30 cellular contexts compared by ENCODE assay signal in the genomic region with DNA sequence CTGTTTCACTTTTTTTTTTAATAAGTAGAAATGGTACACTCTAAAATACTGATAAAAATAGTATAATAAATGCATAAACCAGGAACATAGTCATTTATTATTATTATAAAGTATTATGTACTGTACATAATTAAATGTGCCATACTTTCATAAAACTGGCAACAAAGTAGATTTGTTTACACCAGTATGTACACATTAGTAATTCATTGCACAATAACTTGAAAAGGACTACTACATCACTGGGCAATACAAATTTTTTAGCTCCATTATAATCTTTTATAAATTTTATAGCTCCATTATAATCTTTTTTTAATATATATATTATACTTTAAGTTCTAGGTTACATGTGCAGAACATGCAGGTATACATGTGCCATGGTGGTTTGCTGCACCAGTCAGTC.
DNase-seq lines count a peak whose midpoint lies in the region; ATAC-seq, FAIRE-seq and TF ChIP-seq lines count a peak whose summit lies in the region.
"Had no signal": no experiment of that assay in that cellular context is flagged by ENCODE, and none has a peak within 500 bp of the region (broad histone marks: within the 10 kb centered on the region; RNA-seq: fewer than 3 reads in every experiment).

No MANE protein-coding gene starts in this region.

- no peak overlapping the region for H2BK5ac ChIP-seq in IMR-90 (ENCODE audit: low read depth, low read length, poor library complexity, severe bottlenecking)

- no peak overlapping the region for H3K23ac ChIP-seq in IMR-90 (ENCODE audit: low read depth, low read length)

- CTCF ChIA-PET in HepG2 (lab: Yijun Ruan, JAX; ENCODE audit: low intra/inter-chr PET ratio, low total read pairs) = no interaction called here
- CTCF ChIA-PET in IMR-90 (lab: Yijun Ruan, JAX) = no interaction called here

- TF ChIP-seq CTCF in HepG2 (CRISPR knock-in tag; IDR thresholded peaks at IDR 0.05) (no peak), right lobe of liver (IDR thresholded peaks at IDR 0.05) (no peak), IMR-90 (conservative IDR thresholded peaks at IDR 0.05; ENCODE audit: low read depth, low read length) (no peak)

- no peak overlapping the region for H3K4me2 ChIP-seq in HepG2 (ENCODE audit: low read depth, low read length)
- H3K4me2 ChIP-seq in IMR-90 (ENCODE audit: low read depth, low read length) = no peak overlapping the region
- H3K4me2 ChIP-seq: A549; BLaER1; BLaER1 treated with 17β-estradiol and CSF1 and Interleukin-3, amounts not matched to agents 10 nM and 100 nM had no signal

- H2BK20ac ChIP-seq in IMR-90 (ENCODE audit: low read depth, low read length) = no peak overlapping the region

- intact Hi-C loops in HepG2 (cut with micrococcal nuclease; ENCODE audit: unreplicated experiment) (no loop called here), right lobe of liver (cut with DNase I) (no loop called here), IMR-90 (cut with micrococcal nuclease) (loop anchor here (10.0 kb wide), 1 partner anchor 813 kb away; no protein-coding TSS in a partner anchor)

- BruUV-seq in HepG2 (replicated peaks; lab: Mats Ljungman, UMichigan) = no TSS peak
- no TSS peak for BruUV-seq in IMR-90 (replicated peaks; lab: Mats Ljungman, UMichigan)

- H3K4ac ChIP-seq in IMR-90 (ENCODE audit: low read depth, low read length) = no peak overlapping the region

- no peak overlapping the region for H2AK9ac ChIP-seq in IMR-90 (replicated peaks; ENCODE audit: low read depth, low read length, poor library complexity)

- no peak overlapping the region for H3K56ac ChIP-seq in IMR-90 (ENCODE audit: extremely low read depth, insufficient read depth, low read length)

- no peaks in the 10 kb centered on the region for H3K9me1 ChIP-seq in IMR-90 (ENCODE audit: insufficient read depth, low read length)

- H3K27ac ChIP-seq in HepG2 (ENCODE audit: extremely low read length, insufficient read depth, low read length) (no peak overlapping the region), right lobe of liver (no peak overlapping the region), IMR-90 (ENCODE audit: insufficient read depth, low read length) (no peak overlapping the region)
- H3K27ac ChIP-seq: 22Rv1; A549; BLaER1; BLaER1 treated with 17β-estradiol and CSF1 and Interleukin-3, amounts not matched to agents 10 nM and 100 nM; C4-2B had no signal

- no peak overlapping the region for H4K8ac ChIP-seq in IMR-90 (ENCODE audit: low read depth in 2 of 2, low read length in 2 of 2)

- H4K20me1 ChIP-seq in HepG2 (ENCODE audit: insufficient read depth, low read length) = no peaks in the 10 kb centered on the region
- H4K20me1 ChIP-seq in IMR-90 (ENCODE audit: insufficient read depth, low read length) = no peaks in the 10 kb centered on the region
- H4K20me1 ChIP-seq: BLaER1; BLaER1 treated with 17β-estradiol and CSF1 and Interleukin-3, amounts not matched to agents 10 nM and 100 nM had no signal

- in situ Hi-C loops in HepG2 (cut with HindIII; ENCODE audit: extremely low pct_ligation_motif_present, low pct_unique_long_range_greater_than_20kb) (no loop called here), IMR-90 (cut with MboI; ENCODE audit: low sequenced_read_pairs) (no loop called here)

- no peak overlapping the region for H2AK5ac ChIP-seq in IMR-90 (ENCODE audit: low read depth, low read length)

- no peak overlapping the region for H4K5ac ChIP-seq in IMR-90 (ENCODE audit: low read depth, low read length)

- H3K9me3 ChIP-seq in HepG2 (ENCODE audit: low read length) (no peaks in the 10 kb centered on the region), right lobe of liver (no peaks in the 10 kb centered on the region), IMR-90 (ENCODE audit: control insufficient read depth, insufficient read depth, low read length) (no peaks in the 10 kb centered on the region)
- H3K9me3 ChIP-seq: BE2C; BLaER1; BLaER1 treated with 17β-estradiol and CSF1 and Interleukin-3, amounts not matched to agents 10 nM and 100 nM; Caco-2 had no signal

- H2AFZ ChIP-seq in HepG2 (ENCODE audit: low read length) (no peak overlapping the region), IMR-90 (replicated peaks; ENCODE audit: low read length, poor library complexity) (no peak overlapping the region)

- H3K79me2 ChIP-seq in HepG2 (ENCODE audit: insufficient read depth, low read length) = no peaks in the 10 kb centered on the region

- no peak for TF ChIP-seq EP300 in HepG2 (IDR thresholded peaks at IDR 0.05; ENCODE audit: low read depth in 2 of 2, low read length in 2 of 2)
- TF ChIP-seq EP300 in HepG2 (CRISPR knock-in tag; IDR thresholded peaks at IDR 0.05; ENCODE audit: borderline replicate concordance) = no peak

- dilution Hi-C loops in IMR-90 (cut with HindIII; ENCODE audit: low sequenced_read_pairs, unreplicated experiment) = no loop called here

- no peak overlapping the region for H2BK15ac ChIP-seq in IMR-90 (ENCODE audit: low read depth, low read length)

- H3K79me1 ChIP-seq in IMR-90 (ENCODE audit: low read depth in 1 of 2, low read length in 2 of 2) = no peaks in the 10 kb centered on the region

- ATAC-seq in HepG2 = no peak
- no peak for ATAC-seq in right lobe of liver
- no peak for ATAC-seq in IMR-90 (ENCODE audit: low read depth)
- ATAC-seq: A549; CD8-positive, alpha-beta T cell had no signal

- H3K36me3 ChIP-seq in HepG2 (replicated peaks in 1 of 2; ENCODE audit: control insufficient read depth in 1 of 2, insufficient read depth in 2 of 2, low read length in 2 of 2) (no peaks in the 10 kb centered on the region), right lobe of liver (no peaks in the 10 kb centered on the region), IMR-90 (ENCODE audit: control insufficient read depth, insufficient read depth, low read length) (no peaks in the 10 kb centered on the region)
- H3K36me3 ChIP-seq: BE2C; BLaER1; BLaER1 treated with 17β-estradiol and CSF1 and Interleukin-3, amounts not matched to agents 10 nM and 100 nM had no signal

- FAIRE-seq in HepG2 (lab: Jason Lieb, UNC) = no peak
- FAIRE-seq: A549, D721Med had no signal

- TF ChIP-seq RAD21 in HepG2 (CRISPR knock-in tag; IDR thresholded peaks at IDR 0.05) (no peak), IMR-90 (IDR thresholded peaks at IDR 0.05; ENCODE audit: low read length) (no peak)

- H3K14ac ChIP-seq in IMR-90 (replicated peaks; ENCODE audit: low read depth, low read length) = no peak overlapping the region

- H3K4me3 ChIP-seq in HepG2 (replicated peaks in 1 of 3; ENCODE audit: insufficient read depth in 1 of 3, low read depth in 2 of 3, low read length in 3 of 3) (no peak overlapping the region), right lobe of liver (no peak overlapping the region), IMR-90 (ENCODE audit: insufficient read depth, low read depth, low read length) (no peak overlapping the region)
- H3K4me3 ChIP-seq: A549; BLaER1; BLaER1 treated with 17β-estradiol and CSF1 and Interleukin-3, amounts not matched to agents 10 nM and 100 nM had no signal

- no peak overlapping the region for H2BK120ac ChIP-seq in IMR-90 (ENCODE audit: low read depth, low read length)

- POLR2A ChIA-PET in HepG2 (lab: Yijun Ruan, JAX) (no interaction called here), IMR-90 (lab: Charles Lee; ENCODE audit: unreplicated experiment) (no interaction called here)

- H3K9ac ChIP-seq in HepG2 (ENCODE audit: insufficient read depth, low read depth, low read length) (no peak overlapping the region), IMR-90 (ENCODE audit: low read depth, low read length) (no peak overlapping the region)
- H3K9ac ChIP-seq: BLaER1; BLaER1 treated with 17β-estradiol and CSF1 and Interleukin-3, amounts not matched to agents 10 nM and 100 nM had no signal

- no peaks in the 10 kb centered on the region for H3K4me1 ChIP-seq in HepG2 (ENCODE audit: insufficient read depth, low read length)
- no peaks in the 10 kb centered on the region for H3K4me1 ChIP-seq in right lobe of liver
- H3K4me1 ChIP-seq in IMR-90 (ENCODE audit: control insufficient read depth, insufficient read depth, low read length) = no peaks in the 10 kb centered on the region
- H3K4me1 ChIP-seq: A549; BE2C; BLaER1; BLaER1 treated with 17β-estradiol and CSF1 and Interleukin-3, amounts not matched to agents 10 nM and 100 nM; Caco-2 had no signal

- H3K18ac ChIP-seq in IMR-90 (ENCODE audit: low read depth, low read length) = no peak overlapping the region

- H3K27me3 ChIP-seq in HepG2 (ENCODE audit: control insufficient read depth in 1 of 2, insufficient read depth in 2 of 2, low read length in 2 of 2) (no peaks in the 10 kb centered on the region), right lobe of liver (no peaks in the 10 kb centered on the region), IMR-90 (ENCODE audit: control insufficient read depth, insufficient read depth, low read length) (no peaks in the 10 kb centered on the region)
- H3K27me3 ChIP-seq: BE2C; BLaER1; BLaER1 treated with 17β-estradiol and CSF1 and Interleukin-3, amounts not matched to agents 10 nM and 100 nM had no signal

- H4K91ac ChIP-seq in IMR-90 (ENCODE audit: insufficient read depth, low read depth, low read length) = no peak overlapping the region

- TF ChIP-seq POLR2A in HepG2 (IDR thresholded peaks at IDR 0.05; ENCODE audit: insufficient read depth in 1 of 2, low read depth in 2 of 2, low read length in 2 of 2) (no peak), right lobe of liver (IDR thresholded peaks at IDR 0.05) (no peak), IMR-90 (IDR thresholded peaks at IDR 0.05; ENCODE audit: low read depth, low read length) (no peak)

- DNase-seq in HepG2 (ENCODE audit: low spot score) (no peak), right lobe of liver (no peak), IMR-90 (no peak), NCI-H1694 (lab: John Stamatoyannopoulos, UW) (no peak)
- DNase-seq: 8988T; ACHN; AML-193; BE2C; C1 segment of cervical spinal cord; Caco-2; Calu3; CD4-positive, alpha-beta memory T cell; CD4-positive, alpha-beta T cell; CD4-positive, CD25-positive, alpha-beta regulatory T cell; CD8-positive, alpha-beta memory T cell; CD8-positive, alpha-beta T cell; COR-L47; DMS 273 treated with DMSO at 0.1 percent for 48 hours; DMS153; DMS53; DMS79; DMS79 treated with DMSO at 0.1 percent for 48 hours; DND-41; EL had no signal

TF ChIP-seq in HepG2, 621 proteins besides CTCF, POLR2A, EP300 and RAD21 (continues in another document):
- TF ChIP-seq HNRNPUL1 (IDR thresholded peaks at IDR 0.05; ENCODE audit: low read depth, low read length) (no peak), ZNF766 (CRISPR knock-in tag; IDR thresholded peaks at IDR 0.05; ENCODE audit: borderline replicate concordance) (no peak), RELA (CRISPR knock-in tag; IDR thresholded peaks at IDR 0.05) (no peak), ZNF431 (CRISPR knock-in tag; IDR thresholded peaks at IDR 0.05; ENCODE audit: borderline replicate concordance, low read depth) (no peak)

TF ChIP-seq in IMR-90, 13 proteins besides CTCF, POLR2A, EP300 and RAD21 (continues in another document):
- TF ChIP-seq MXI1 (IDR thresholded peaks at IDR 0.05; ENCODE audit: borderline replicate concordance, low read depth, low read length) (no peak), SMC3 (IDR thresholded peaks at IDR 0.05; ENCODE audit: low read depth, low read length) (no peak), CEBPB (IDR thresholded peaks at IDR 0.05; ENCODE audit: low read depth, low read length) (peak; percentile 55), CHD1 (IDR thresholded peaks at IDR 0.05; ENCODE audit: low read depth, low read length) (no peak)
